ENCODE assay signal across 23 cellular contexts in the genomic region with DNA sequence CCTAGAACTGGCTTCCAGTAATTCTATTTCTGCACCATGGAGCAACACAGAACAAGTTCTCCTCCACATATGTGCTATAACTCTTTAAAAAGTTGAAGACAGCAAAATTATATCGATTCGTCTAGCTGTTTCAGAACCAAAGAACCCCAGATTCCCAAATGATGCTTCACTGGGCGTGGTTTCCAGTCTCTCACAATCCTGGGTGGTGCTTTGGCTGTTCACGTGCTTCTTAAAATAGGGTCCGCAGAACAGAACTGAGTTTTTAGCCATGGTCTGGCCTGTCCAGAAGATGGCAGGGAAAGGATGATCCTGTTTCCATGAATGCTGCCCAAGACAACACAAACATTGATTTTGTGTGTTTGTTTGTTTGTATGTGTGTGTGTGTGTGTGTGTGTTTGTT.
"Had no signal": no experiment of that assay in that cellular context is flagged by ENCODE, and none has a peak within 500 bp of the region (broad histone marks: within the 10 kb centered on the region; RNA-seq: fewer than 3 reads in every experiment).

No MANE protein-coding gene starts in this region.

- H3K79me2 ChIP-seq: hepatocyte had no signal

- H3K27ac ChIP-seq: foreskin keratinocyte, hepatocyte, psoas muscle, right lobe of liver, spleen, tibial nerve, upper lobe of right lung, vagina had no signal

- H3K27me3 Mint-ChIP-seq: naive thymus-derived CD8-positive, alpha-beta T cell; stimulated activated memory B cell treated with anti-CD40 and anti-IgM and Interleukin-4, amounts not matched to agents 10 μg/mL and 1 μg/mL and 100 μg/mL, for 72 hours; stimulated activated naive CD8-positive, alpha-beta T cell treated with anti-CD3 and anti-CD28 coated beads, Interleukin-15, Interleukin-2, amounts not matched to agents 100 ng/mL and 50 ng/mL, for 24 hours had no signal

- H3K9me3 ChIP-seq: psoas muscle, right lobe of liver, spleen, tibial nerve, upper lobe of right lung, vagina had no signal

- H3K4me3 ChIP-seq: hepatocyte, lung, psoas muscle, right lobe of liver, spleen, tibial nerve, upper lobe of right lung, vagina had no signal

- DNase-seq: effector memory CD4-positive, alpha-beta T cell; foreskin keratinocyte; kidney; left cardiac atrium; left ventricle myocardium superior; mesendoderm; naive thymus-derived CD8-positive, alpha-beta T cell; nucleus accumbens; psoas muscle; retina; right lobe of liver; spleen; stimulated activated CD4-positive, alpha-beta T cell treated with anti-CD3 and anti-CD28 coated beads, Interleukin-15, amount 100 ng/mL, for 24 hours; stimulated activated CD4-positive, alpha-beta T cell treated with anti-CD3 and anti-CD28 coated beads, Interleukin-1b, Interleukin-23, amount 100 ng/mL, for 48 hours; stimulated activated CD4-positive, alpha-beta T cell treated with anti-CD3 and anti-CD28 coated beads, Interleukin-4, amount 100 ng/mL, for 24 hours; upper lobe of right lung had no signal

- H3K4me1 Mint-ChIP-seq: naive thymus-derived CD8-positive, alpha-beta T cell; stimulated activated memory B cell treated with anti-CD40 and anti-IgM and Interleukin-4, amounts not matched to agents 10 μg/mL and 1 μg/mL and 100 μg/mL, for 72 hours had no signal

- H3K9me3 Mint-ChIP-seq: naive thymus-derived CD8-positive, alpha-beta T cell; stimulated activated naive CD8-positive, alpha-beta T cell treated with anti-CD3 and anti-CD28 coated beads, Interleukin-15, Interleukin-2, amounts not matched to agents 100 ng/mL and 50 ng/mL, for 24 hours had no signal

- H3K4me2 ChIP-seq: hepatocyte had no signal

- H3K27me3 ChIP-seq: foreskin keratinocyte, hepatocyte, right lobe of liver, spleen, tibial nerve, upper lobe of right lung, vagina had no signal

- ATAC-seq: esophagus mucosa; foreskin keratinocyte; left cardiac atrium; left ventricle myocardium superior; naive thymus-derived CD8-positive, alpha-beta T cell; psoas muscle; right lobe of liver; upper lobe of right lung had no signal

- H3K4me1 ChIP-seq: foreskin keratinocyte, psoas muscle, right lobe of liver, spleen, tibial nerve, upper lobe of right lung, vagina had no signal

- H3K36me3 Mint-ChIP-seq: naive thymus-derived CD8-positive, alpha-beta T cell; stimulated activated memory B cell treated with anti-CD40 and anti-IgM and Interleukin-4, amounts not matched to agents 10 μg/mL and 1 μg/mL and 100 μg/mL, for 72 hours had no signal

- H3K4me3 Mint-ChIP-seq: naive thymus-derived CD8-positive, alpha-beta T cell; stimulated activated memory B cell treated with anti-CD40 and anti-IgM and Interleukin-4, amounts not matched to agents 10 μg/mL and 1 μg/mL and 100 μg/mL, for 72 hours; stimulated activated naive CD8-positive, alpha-beta T cell treated with anti-CD3 and anti-CD28 coated beads, Interleukin-15, Interleukin-2, amounts not matched to agents 100 ng/mL and 50 ng/mL, for 24 hours had no signal

- H3K27ac Mint-ChIP-seq: stimulated activated memory B cell treated with anti-CD40 and anti-IgM and Interleukin-4, amounts not matched to agents 10 μg/mL and 1 μg/mL and 100 μg/mL, for 72 hours; stimulated activated naive CD8-positive, alpha-beta T cell treated with anti-CD3 and anti-CD28 coated beads, Interleukin-15, Interleukin-2, amounts not matched to agents 100 ng/mL and 50 ng/mL, for 24 hours had no signal

- H2AFZ ChIP-seq: hepatocyte had no signal

- H3K36me3 ChIP-seq: right lobe of liver, spleen, tibial nerve, upper lobe of right lung, vagina had no signal
